ENCODE assay signal across 1 cellular context in genomic region chr3:53045784-53046170, GRCh38.
TF ChIP-seq lines count a peak whose summit lies in the region.

Gene SFMBT1 (minus strand): TSS chr3:53046073. CDS start chr3:52969128, 76,945 bp downstream.

TF ChIP-seq in HEK293, 187 proteins besides CTCF, POLR2A, EP300 and RAD21 (continued from another document):
- TF ChIP-seq ZNF692 (tag by site-specific recombination; IDR thresholded peaks at IDR 0.05) = peak; percentile 38; the same call in 1 of the 2 replicates
- TF ChIP-seq RBAK (tag by site-specific recombination; IDR thresholded peaks at IDR 0.05) = no peak
- TF ChIP-seq ZNF501 (tag by site-specific recombination; IDR thresholded peaks at IDR 0.05) = no peak
- TF ChIP-seq AEBP2 (tag by site-specific recombination; IDR thresholded peaks at IDR 0.05; ENCODE audit: borderline replicate concordance) = no peak
- TF ChIP-seq KLF16 (tag by site-specific recombination; IDR thresholded peaks at IDR 0.05) = peak; percentile 60; the same call in 1 of the 2 replicates
- TF ChIP-seq ZBTB8A (tag by site-specific recombination; IDR thresholded peaks at IDR 0.05) = peak; percentile 96
- TF ChIP-seq ZBTB26 (tag by site-specific recombination; optimal IDR thresholded peaks at IDR 0.05) = peak; percentile 70
- TF ChIP-seq SP7 (tag by site-specific recombination; IDR thresholded peaks at IDR 0.05) = 0 out of 2 replicates have a peak, but pooled peaks have one; percentile 22
- no peak for TF ChIP-seq ZNF654 (tag by site-specific recombination; IDR thresholded peaks at IDR 0.05; ENCODE audit: low read depth)
